ENCODE assay signal across 1 cellular context in the genomic region with DNA sequence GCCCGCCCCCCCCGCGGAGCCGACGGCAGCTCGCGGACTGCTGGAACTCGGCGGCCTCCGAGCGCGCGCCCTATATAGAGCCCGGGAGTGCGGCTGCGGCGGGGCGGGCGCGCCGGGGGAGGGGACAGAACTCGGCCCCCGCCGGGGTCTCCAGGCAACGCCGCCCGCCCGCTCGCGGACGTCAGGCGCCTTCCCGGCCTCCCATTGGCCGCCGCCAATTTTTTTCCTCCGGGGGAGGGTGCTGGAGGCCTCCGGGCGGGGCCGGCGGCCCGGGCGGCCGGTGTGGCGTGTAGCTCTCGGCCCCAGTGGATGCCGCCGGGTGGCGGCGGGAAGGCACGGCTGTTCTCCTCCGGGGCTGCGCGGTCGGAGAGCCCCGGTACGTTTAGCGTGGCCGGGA.
TF ChIP-seq lines count a peak whose summit lies in the region.

A gene with protein sequence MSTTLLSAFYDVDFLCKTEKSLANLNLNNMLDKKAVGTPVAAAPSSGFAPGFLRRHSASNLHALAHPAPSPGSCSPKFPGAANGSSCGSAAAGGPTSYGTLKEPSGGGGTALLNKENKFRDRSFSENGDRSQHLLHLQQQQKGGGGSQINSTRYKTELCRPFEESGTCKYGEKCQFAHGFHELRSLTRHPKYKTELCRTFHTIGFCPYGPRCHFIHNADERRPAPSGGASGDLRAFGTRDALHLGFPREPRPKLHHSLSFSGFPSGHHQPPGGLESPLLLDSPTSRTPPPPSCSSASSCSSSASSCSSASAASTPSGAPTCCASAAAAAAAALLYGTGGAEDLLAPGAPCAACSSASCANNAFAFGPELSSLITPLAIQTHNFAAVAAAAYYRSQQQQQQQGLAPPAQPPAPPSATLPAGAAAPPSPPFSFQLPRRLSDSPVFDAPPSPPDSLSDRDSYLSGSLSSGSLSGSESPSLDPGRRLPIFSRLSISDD (minus strand): TSS at position 49 of the 397 bp plus-strand sequence. CDS start 291 bp downstream, outside the sequence.

TF ChIP-seq in HepG2, 621 proteins besides CTCF, POLR2A, EP300 and RAD21 (continued from another document and continues in another):
- TF ChIP-seq, protein P1, sequence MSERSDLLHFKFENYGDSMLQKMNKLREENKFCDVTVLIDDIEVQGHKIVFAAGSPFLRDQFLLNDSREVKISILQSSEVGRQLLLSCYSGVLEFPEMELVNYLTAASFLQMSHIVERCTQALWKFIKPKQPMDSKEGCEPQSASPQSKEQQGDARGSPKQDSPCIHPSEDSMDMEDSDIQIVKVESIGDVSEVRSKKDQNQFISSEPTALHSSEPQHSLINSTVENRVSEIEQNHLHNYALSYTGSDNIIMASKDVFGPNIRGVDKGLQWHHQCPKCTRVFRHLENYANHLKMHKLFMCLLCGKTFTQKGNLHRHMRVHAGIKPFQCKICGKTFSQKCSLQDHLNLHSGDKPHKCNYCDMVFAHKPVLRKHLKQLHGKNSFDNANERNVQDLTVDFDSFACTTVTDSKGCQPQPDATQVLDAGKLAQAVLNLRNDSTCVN (CRISPR knock-in tag; IDR thresholded peaks at IDR 0.05; ENCODE audit: borderline replicate concordance) = peak; percentile 2; the same call in 1 of the 2 replicates
- TF ChIP-seq, protein P2, sequence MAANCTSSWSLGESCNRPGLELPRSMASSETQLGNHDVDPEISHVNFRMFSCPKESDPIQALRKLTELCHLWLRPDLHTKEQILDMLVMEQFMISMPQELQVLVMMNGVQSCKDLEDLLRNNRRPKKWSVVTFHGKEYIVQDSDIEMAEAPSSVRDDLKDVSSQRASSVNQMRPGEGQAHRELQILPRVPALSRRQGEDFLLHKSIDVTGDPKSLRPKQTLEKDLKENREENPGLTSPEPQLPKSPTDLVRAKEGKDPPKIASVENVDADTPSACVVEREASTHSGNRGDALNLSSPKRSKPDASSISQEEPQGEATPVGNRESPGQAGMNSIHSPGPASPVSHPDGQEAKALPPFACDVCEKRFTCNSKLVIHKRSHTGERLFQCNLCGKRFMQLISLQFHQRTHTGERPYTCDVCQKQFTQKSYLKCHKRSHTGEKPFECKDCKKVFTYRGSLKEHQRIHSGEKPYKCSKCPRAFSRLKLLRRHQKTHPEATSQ (CRISPR knock-in tag; IDR thresholded peaks at IDR 0.05; ENCODE audit: borderline replicate concordance) = peak; percentile 15; the same call in 1 of the 2 replicates
- TF ChIP-seq RARG (CRISPR knock-in tag; IDR thresholded peaks at IDR 0.05; ENCODE audit: low read depth) (0 out of 2 replicates have a peak, but pooled peaks have one; percentile 25), ZFAT (CRISPR knock-in tag; conservative IDR thresholded peaks at IDR 0.05) (0 out of 2 replicates have a peak, but pooled peaks have one; percentile 28), ZNF543 (CRISPR knock-in tag; IDR thresholded peaks at IDR 0.05) (no peak; the same call in 1 of the 2 replicates), NFIC (IDR thresholded peaks at IDR 0.05; ENCODE audit: low read length) (no peak), CHCHD3 (CRISPR knock-in tag; IDR thresholded peaks at IDR 0.05) (no peak), ZNF879 (CRISPR knock-in tag; IDR thresholded peaks at IDR 0.05) (peak; percentile 18; the same call in 1 of the 2 replicates), SOX5 (CRISPR knock-in tag; IDR thresholded peaks at IDR 0.05; ENCODE audit: borderline replicate concordance) (no peak), ZNF232 (CRISPR knock-in tag; IDR thresholded peaks at IDR 0.05; ENCODE audit: borderline replicate concordance) (peak; percentile 76; the same call in 1 of the 2 replicates), ZNF75D (CRISPR knock-in tag; IDR thresholded peaks at IDR 0.05; ENCODE audit: borderline replicate concordance) (0 out of 2 replicates have a peak, but pooled peaks have one; percentile 46), ZNF883 (CRISPR knock-in tag; IDR thresholded peaks at IDR 0.05; ENCODE audit: not compliant biosample characterization) (no peak), POLR2AphosphoS5 (IDR thresholded peaks at IDR 0.05; ENCODE audit: low read depth, low read length) (peak; percentile 89), ZBTB42 (CRISPR knock-in tag; IDR thresholded peaks at IDR 0.05) (no peak), TBL1XR1 (IDR thresholded peaks at IDR 0.05; ENCODE audit: borderline replicate concordance, low read length, partially characterized antibody) (peak; percentile 47), GATAD1 (CRISPR knock-in tag; IDR thresholded peaks at IDR 0.05) (no peak; the same call in 1 of the 2 replicates), ZNF17 (CRISPR knock-in tag; IDR thresholded peaks at IDR 0.05) (no peak), PAWR (CRISPR knock-in tag; IDR thresholded peaks at IDR 0.05; ENCODE audit: borderline replicate concordance) (0 out of 2 replicates have a peak, but pooled peaks have one; percentile 30), SP1 (IDR thresholded peaks at IDR 0.05) (no peak), SP1 (CRISPR knock-in tag; IDR thresholded peaks at IDR 0.05) (peak; percentile 25), ZNF274 (CRISPR knock-in tag; IDR thresholded peaks at IDR 0.05) (no peak), MAF1 (CRISPR knock-in tag; IDR thresholded peaks at IDR 0.05; ENCODE audit: borderline replicate concordance) (peak; percentile 22; the same call in 1 of the 2 replicates), ZSCAN21 (CRISPR knock-in tag; IDR thresholded peaks at IDR 0.05; ENCODE audit: borderline replicate concordance) (no peak), ZNF558 (CRISPR knock-in tag; IDR thresholded peaks at IDR 0.05; ENCODE audit: borderline replicate concordance) (peak; percentile 54; the same call in 1 of the 2 replicates), ZNF546 (CRISPR knock-in tag; conservative IDR thresholded peaks at IDR 0.05) (peak; percentile 77; the same call in 1 of the 2 replicates), XRCC5 (optimal IDR thresholded peaks at IDR 0.05; ENCODE audit: low read length) (no peak), RFX1 (IDR thresholded peaks at IDR 0.05) (peak; percentile 91), ZNF703 (CRISPR knock-in tag; IDR thresholded peaks at IDR 0.05; ENCODE audit: borderline replicate concordance) (peak; percentile 19; the same call in 1 of the 2 replicates), CREB1 (IDR thresholded peaks at IDR 0.05) (peak; percentile 67; the same call in 1 of the 2 replicates), CREB1 (CRISPR knock-in tag; IDR thresholded peaks at IDR 0.05) (no peak), TEAD2 (CRISPR knock-in tag; IDR thresholded peaks at IDR 0.05) (0 out of 2 replicates have a peak, but pooled peaks have one; percentile 12), MBD4 (IDR thresholded peaks at IDR 0.05; ENCODE audit: borderline replicate concordance, low read length) (no peak), MED13 (CRISPR knock-in tag; IDR thresholded peaks at IDR 0.05) (0 out of 2 replicates have a peak, but pooled peaks have one; percentile 41), MXI1 (IDR thresholded peaks at IDR 0.05; ENCODE audit: borderline replicate concordance, low read depth, low read length) (peak; percentile 86), NR1H2 (CRISPR knock-in tag; IDR thresholded peaks at IDR 0.05; ENCODE audit: borderline replicate concordance, low read depth) (peak; percentile 84; the same call in 1 of the 2 replicates), ZNF850 (CRISPR knock-in tag; conservative IDR thresholded peaks at IDR 0.05) (0 out of 2 replicates have a peak, but pooled peaks have one; percentile 4)
- TF ChIP-seq, protein P3, sequence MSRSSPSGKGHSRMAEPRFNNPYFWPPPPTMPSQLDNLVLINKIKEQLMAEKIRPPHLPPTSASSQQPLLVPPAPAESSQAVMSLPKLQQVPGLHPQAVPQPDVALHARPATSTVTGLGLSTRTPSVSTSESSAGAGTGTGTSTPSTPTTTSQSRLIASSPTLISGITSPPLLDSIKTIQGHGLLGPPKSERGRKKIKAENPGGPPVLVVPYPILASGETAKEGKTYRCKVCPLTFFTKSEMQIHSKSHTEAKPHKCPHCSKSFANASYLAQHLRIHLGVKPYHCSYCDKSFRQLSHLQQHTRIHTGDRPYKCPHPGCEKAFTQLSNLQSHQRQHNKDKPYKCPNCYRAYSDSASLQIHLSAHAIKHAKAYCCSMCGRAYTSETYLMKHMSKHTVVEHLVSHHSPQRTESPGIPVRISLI (CRISPR knock-in tag; IDR thresholded peaks at IDR 0.05; ENCODE audit: borderline replicate concordance) = peak; percentile 92
- TF ChIP-seq, protein P4, sequence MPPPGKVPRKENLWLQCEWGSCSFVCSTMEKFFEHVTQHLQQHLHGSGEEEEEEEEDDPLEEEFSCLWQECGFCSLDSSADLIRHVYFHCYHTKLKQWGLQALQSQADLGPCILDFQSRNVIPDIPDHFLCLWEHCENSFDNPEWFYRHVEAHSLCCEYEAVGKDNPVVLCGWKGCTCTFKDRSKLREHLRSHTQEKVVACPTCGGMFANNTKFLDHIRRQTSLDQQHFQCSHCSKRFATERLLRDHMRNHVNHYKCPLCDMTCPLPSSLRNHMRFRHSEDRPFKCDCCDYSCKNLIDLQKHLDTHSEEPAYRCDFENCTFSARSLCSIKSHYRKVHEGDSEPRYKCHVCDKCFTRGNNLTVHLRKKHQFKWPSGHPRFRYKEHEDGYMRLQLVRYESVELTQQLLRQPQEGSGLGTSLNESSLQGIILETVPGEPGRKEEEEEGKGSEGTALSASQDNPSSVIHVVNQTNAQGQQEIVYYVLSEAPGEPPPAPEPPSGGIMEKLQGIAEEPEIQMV (CRISPR knock-in tag; IDR thresholded peaks at IDR 0.05; ENCODE audit: low read depth) = peak; percentile 13; the same call in 1 of the 2 replicates
- TF ChIP-seq, protein P5, sequence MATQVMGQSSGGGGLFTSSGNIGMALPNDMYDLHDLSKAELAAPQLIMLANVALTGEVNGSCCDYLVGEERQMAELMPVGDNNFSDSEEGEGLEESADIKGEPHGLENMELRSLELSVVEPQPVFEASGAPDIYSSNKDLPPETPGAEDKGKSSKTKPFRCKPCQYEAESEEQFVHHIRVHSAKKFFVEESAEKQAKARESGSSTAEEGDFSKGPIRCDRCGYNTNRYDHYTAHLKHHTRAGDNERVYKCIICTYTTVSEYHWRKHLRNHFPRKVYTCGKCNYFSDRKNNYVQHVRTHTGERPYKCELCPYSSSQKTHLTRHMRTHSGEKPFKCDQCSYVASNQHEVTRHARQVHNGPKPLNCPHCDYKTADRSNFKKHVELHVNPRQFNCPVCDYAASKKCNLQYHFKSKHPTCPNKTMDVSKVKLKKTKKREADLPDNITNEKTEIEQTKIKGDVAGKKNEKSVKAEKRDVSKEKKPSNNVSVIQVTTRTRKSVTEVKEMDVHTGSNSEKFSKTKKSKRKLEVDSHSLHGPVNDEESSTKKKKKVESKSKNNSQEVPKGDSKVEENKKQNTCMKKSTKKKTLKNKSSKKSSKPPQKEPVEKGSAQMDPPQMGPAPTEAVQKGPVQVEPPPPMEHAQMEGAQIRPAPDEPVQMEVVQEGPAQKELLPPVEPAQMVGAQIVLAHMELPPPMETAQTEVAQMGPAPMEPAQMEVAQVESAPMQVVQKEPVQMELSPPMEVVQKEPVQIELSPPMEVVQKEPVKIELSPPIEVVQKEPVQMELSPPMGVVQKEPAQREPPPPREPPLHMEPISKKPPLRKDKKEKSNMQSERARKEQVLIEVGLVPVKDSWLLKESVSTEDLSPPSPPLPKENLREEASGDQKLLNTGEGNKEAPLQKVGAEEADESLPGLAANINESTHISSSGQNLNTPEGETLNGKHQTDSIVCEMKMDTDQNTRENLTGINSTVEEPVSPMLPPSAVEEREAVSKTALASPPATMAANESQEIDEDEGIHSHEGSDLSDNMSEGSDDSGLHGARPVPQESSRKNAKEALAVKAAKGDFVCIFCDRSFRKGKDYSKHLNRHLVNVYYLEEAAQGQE (IDR thresholded peaks at IDR 0.05; ENCODE audit: borderline replicate concordance in 1 of 2, low read depth in 1 of 2, low read length in 2 of 2) = peak in 1 of 2 experiments; percentile 9; a peak in 1 of 4 replicates
- TF ChIP-seq, protein P6, sequence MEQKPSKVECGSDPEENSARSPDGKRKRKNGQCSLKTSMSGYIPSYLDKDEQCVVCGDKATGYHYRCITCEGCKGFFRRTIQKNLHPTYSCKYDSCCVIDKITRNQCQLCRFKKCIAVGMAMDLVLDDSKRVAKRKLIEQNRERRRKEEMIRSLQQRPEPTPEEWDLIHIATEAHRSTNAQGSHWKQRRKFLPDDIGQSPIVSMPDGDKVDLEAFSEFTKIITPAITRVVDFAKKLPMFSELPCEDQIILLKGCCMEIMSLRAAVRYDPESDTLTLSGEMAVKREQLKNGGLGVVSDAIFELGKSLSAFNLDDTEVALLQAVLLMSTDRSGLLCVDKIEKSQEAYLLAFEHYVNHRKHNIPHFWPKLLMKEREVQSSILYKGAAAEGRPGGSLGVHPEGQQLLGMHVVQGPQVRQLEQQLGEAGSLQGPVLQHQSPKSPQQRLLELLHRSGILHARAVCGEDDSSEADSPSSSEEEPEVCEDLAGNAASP (CRISPR knock-in tag; IDR thresholded peaks at IDR 0.05; ENCODE audit: borderline replicate concordance) = peak; percentile 38; the same call in 1 of the 2 replicates
- TF ChIP-seq, protein P7, sequence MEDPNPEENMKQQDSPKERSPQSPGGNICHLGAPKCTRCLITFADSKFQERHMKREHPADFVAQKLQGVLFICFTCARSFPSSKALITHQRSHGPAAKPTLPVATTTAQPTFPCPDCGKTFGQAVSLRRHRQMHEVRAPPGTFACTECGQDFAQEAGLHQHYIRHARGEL (CRISPR knock-in tag; IDR thresholded peaks at IDR 0.05) = 0 out of 2 replicates have a peak, but pooled peaks have one; percentile 71
- TF ChIP-seq, protein P8, sequence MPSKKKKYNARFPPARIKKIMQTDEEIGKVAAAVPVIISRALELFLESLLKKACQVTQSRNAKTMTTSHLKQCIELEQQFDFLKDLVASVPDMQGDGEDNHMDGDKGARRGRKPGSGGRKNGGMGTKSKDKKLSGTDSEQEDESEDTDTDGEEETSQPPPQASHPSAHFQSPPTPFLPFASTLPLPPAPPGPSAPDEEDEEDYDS (CRISPR knock-in tag; IDR thresholded peaks at IDR 0.05) = peak; percentile 97
- TF ChIP-seq, protein P9, sequence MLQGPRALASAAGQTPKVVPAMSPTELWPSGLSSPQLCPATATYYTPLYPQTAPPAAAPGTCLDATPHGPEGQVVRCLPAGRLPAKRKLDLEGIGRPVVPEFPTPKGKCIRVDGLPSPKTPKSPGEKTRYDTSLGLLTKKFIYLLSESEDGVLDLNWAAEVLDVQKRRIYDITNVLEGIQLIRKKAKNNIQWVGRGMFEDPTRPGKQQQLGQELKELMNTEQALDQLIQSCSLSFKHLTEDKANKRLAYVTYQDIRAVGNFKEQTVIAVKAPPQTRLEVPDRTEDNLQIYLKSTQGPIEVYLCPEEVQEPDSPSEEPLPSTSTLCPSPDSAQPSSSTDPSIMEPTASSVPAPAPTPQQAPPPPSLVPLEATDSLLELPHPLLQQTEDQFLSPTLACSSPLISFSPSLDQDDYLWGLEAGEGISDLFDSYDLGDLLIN (CRISPR knock-in tag; IDR thresholded peaks at IDR 0.05; ENCODE audit: borderline replicate concordance) = peak; percentile 49; the same call in 1 of the 2 replicates
- TF ChIP-seq, protein P10, sequence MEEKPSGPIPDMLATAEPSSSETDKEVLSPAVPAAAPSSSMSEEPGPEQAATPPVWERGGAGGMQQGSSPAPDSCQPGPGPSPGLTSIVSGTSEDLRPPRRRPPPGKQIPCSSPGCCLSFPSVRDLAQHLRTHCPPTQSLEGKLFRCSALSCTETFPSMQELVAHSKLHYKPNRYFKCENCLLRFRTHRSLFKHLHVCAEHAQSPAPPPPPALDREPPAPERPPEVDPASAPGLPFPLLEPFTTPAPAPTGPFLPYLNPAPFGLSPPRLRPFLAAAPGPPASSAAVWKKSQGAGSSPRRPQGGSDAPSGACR (CRISPR knock-in tag; IDR thresholded peaks at IDR 0.05) = no peak
